1 cellular context compared by ENCODE assay signal in genomic region chr3:64351713-64352595, GRCh38.
A peak's percentile ranks its signal among the peaks of the same experiment; 100 is the strongest.
TF ChIP-seq lines count a peak whose summit lies in the region.

No MANE protein-coding gene starts in this region.

TF ChIP-seq in SK-N-SH, 30 proteins besides CTCF, POLR2A, EP300 and RAD21 (continued from another document):
- TF ChIP-seq TEAD4 (IDR thresholded peaks at IDR 0.05; ENCODE audit: borderline replicate concordance, insufficient read depth) = 0 out of 2 replicates have a peak, but pooled peaks have one; percentile 8
- peak; percentile 52; the same call in 1 of the 2 replicates for TF ChIP-seq PBX3 (IDR thresholded peaks at IDR 0.05)
- no peak for TF ChIP-seq GABPA (IDR thresholded peaks at IDR 0.05; ENCODE audit: low read depth)
- TF ChIP-seq, protein P1, sequence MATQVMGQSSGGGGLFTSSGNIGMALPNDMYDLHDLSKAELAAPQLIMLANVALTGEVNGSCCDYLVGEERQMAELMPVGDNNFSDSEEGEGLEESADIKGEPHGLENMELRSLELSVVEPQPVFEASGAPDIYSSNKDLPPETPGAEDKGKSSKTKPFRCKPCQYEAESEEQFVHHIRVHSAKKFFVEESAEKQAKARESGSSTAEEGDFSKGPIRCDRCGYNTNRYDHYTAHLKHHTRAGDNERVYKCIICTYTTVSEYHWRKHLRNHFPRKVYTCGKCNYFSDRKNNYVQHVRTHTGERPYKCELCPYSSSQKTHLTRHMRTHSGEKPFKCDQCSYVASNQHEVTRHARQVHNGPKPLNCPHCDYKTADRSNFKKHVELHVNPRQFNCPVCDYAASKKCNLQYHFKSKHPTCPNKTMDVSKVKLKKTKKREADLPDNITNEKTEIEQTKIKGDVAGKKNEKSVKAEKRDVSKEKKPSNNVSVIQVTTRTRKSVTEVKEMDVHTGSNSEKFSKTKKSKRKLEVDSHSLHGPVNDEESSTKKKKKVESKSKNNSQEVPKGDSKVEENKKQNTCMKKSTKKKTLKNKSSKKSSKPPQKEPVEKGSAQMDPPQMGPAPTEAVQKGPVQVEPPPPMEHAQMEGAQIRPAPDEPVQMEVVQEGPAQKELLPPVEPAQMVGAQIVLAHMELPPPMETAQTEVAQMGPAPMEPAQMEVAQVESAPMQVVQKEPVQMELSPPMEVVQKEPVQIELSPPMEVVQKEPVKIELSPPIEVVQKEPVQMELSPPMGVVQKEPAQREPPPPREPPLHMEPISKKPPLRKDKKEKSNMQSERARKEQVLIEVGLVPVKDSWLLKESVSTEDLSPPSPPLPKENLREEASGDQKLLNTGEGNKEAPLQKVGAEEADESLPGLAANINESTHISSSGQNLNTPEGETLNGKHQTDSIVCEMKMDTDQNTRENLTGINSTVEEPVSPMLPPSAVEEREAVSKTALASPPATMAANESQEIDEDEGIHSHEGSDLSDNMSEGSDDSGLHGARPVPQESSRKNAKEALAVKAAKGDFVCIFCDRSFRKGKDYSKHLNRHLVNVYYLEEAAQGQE (IDR thresholded peaks at IDR 0.05; ENCODE audit: low read depth, low read length) = no peak
- TF ChIP-seq NRF1 (IDR thresholded peaks at IDR 0.05; ENCODE audit: low read depth, low read length) = no peak
- no peak for TF ChIP-seq TAF1 (IDR thresholded peaks at IDR 0.05; ENCODE audit: borderline replicate concordance, low read depth, low read length)
- TF ChIP-seq GATA2 (CRISPR knock-in tag; IDR thresholded peaks at IDR 0.05) = no peak
- no peak for TF ChIP-seq EZH2phosphoT487 (IDR thresholded peaks at IDR 0.05; ENCODE audit: borderline replicate concordance, low read depth)
- TF ChIP-seq FOXM1 (IDR thresholded peaks at IDR 0.05; ENCODE audit: low read depth) = no peak
- TF ChIP-seq, protein P2, sequence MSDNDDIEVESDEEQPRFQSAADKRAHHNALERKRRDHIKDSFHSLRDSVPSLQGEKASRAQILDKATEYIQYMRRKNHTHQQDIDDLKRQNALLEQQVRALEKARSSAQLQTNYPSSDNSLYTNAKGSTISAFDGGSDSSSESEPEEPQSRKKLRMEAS (IDR thresholded peaks at IDR 0.05; ENCODE audit: low read depth) = no peak
- TF ChIP-seq JUND (IDR thresholded peaks at IDR 0.05) = peak; percentile 16; the same call in 1 of the 2 replicates
